ENCODE assay signal across 13 cellular contexts in the genomic region with DNA sequence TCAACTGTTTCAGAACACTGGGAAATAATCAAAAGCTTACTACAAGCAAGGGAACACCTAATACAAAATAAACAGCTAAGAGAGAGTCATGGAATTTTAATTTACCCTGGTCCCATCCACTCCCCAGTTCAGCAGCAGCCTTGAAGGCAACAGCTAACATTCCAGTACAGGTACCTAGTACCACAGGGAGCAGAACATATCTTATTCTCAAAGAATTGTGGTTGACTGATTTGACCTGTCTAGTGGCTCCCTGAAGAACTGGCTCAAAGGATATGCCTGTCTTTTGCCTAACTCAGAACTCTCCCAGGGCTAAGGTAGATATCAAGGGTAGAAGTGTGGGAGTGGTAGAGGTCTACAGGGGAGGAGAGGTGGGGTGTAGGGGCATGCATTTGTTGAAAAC. TPM values are rescaled to one million over a fixed set of nuclear protein-coding genes. Genes with fewer than 3 reads are reported as not detected.
DNase-seq lines count a peak whose midpoint lies in the region; ATAC-seq and TF ChIP-seq lines count a peak whose summit lies in the region.
"Had no signal": no experiment of that assay in that cellular context is flagged by ENCODE, and none has a peak within 500 bp of the region (broad histone marks: within the 10 kb centered on the region; RNA-seq: fewer than 3 reads in every experiment).

No MANE protein-coding gene starts in this region.

- no peaks in the 10 kb centered on the region for H3K36me3 Mint-ChIP-seq in MCF 10A (ENCODE audit: insufficient read depth, unreplicated experiment)

- TF ChIP-seq CTCF in MCF 10A (IDR thresholded peaks at IDR 0.05; ENCODE audit: unreplicated experiment) = no peak
- TF ChIP-seq CTCF in breast epithelium (IDR thresholded peaks at IDR 0.05) = no peak
- TF ChIP-seq CTCF in esophagus squamous epithelium (IDR thresholded peaks at IDR 0.05) = no peak
- no peak for TF ChIP-seq CTCF in right atrium auricular region (IDR thresholded peaks at IDR 0.05)
- no peak for TF ChIP-seq CTCF in left ventricle myocardium inferior (IDR thresholded peaks at IDR 0.05; ENCODE audit: borderline replicate concordance)

- POLR2A ChIA-PET in MCF 10A (lab: Yijun Ruan, JAX) = interaction anchor here (0.9 to 3.1 kb wide), 9 partner anchors 9 to 214 kb away, joined by 3 to 13 read pairs (median 8); partner anchors contain the start of gene ARPC1A

- CTCF ChIA-PET in MCF 10A (lab: Yijun Ruan, JAX) = no interaction called here

- no peaks in the 10 kb centered on the region for H3K27me3 Mint-ChIP-seq in MCF 10A (ENCODE audit: insufficient read depth, unreplicated experiment)

- H3K27ac Mint-ChIP-seq in MCF 10A (ENCODE audit: low read depth, unreplicated experiment) = peak overlapping the region; percentile 47

- intact Hi-C loops in MCF 10A (cut with micrococcal nuclease) = no loop called here
- intact Hi-C loops in breast epithelium (cut with DNase I; ENCODE audit: low total_unique reads) = no loop called here
- intact Hi-C loops in esophagus squamous epithelium (cut with DNase I) = no loop called here
- intact Hi-C loops in left ventricle myocardium inferior (cut with micrococcal nuclease) = no loop called here

- H3K9me3 Mint-ChIP-seq in MCF 10A (ENCODE audit: unreplicated experiment) = peaks cover 12% of the 10 kb centered on the region

- BruUV-seq in MCF 10A (replicated peaks; lab: Mats Ljungman, UMichigan) = no TSS peak

- H3K4me3 ChIP-seq in breast epithelium (no peak overlapping the region), esophagus squamous epithelium (no peak overlapping the region), urinary bladder (ENCODE audit: low read depth, low read length) (no peak overlapping the region), right atrium auricular region (no peak overlapping the region), left ventricle myocardium inferior (no peak overlapping the region)
- H3K4me3 ChIP-seq: MG63, pancreas had no signal

- DNase-seq in MCF 10A (ENCODE audit: unreplicated experiment) (no peak), breast epithelium (ENCODE audit: low spot score in 2 of 2) (no peak), esophagus squamous epithelium (lab: John Stamatoyannopoulos, UW) (no peak), right atrium auricular region (ENCODE audit: low spot score) (no peak), hypothalamus (lab: John Stamatoyannopoulos, UW) (no peak), left ventricle myocardium inferior (no peak)
- DNase-seq: activated gamma-delta T cell treated with Interleukin-2 at 50 U/mL for 16 hours; effector CD8-positive, alpha-beta T cell; GDM1; MG63; pancreas had no signal

- TF ChIP-seq POLR2A in breast epithelium (IDR thresholded peaks at IDR 0.05) (no peak), esophagus squamous epithelium (IDR thresholded peaks at IDR 0.05) (no peak)

- H3K4me3 Mint-ChIP-seq in MCF 10A (ENCODE audit: unreplicated experiment) = no peak overlapping the region

- H3K27ac ChIP-seq in breast epithelium (no peak overlapping the region), esophagus squamous epithelium (peak overlapping the region; percentile 52 to 73 (median 62)), urinary bladder (ENCODE audit: low read depth) (peak overlapping the region; percentile 14), right atrium auricular region (no peak overlapping the region), left ventricle myocardium inferior (replicated peaks) (no peak overlapping the region)
- H3K27ac ChIP-seq: pancreas had no signal

- H3K4me1 ChIP-seq in breast epithelium (no peaks in the 10 kb centered on the region), esophagus squamous epithelium (peaks cover 8 to 77% (median 35%) of the 10 kb centered on the region in 3 donors), urinary bladder (ENCODE audit: insufficient read depth) (peaks cover 10% of the 10 kb centered on the region), right atrium auricular region (peaks cover 0 to 43% of the 10 kb centered on the region in 2 donors), left ventricle myocardium inferior (peaks cover 39% of the 10 kb centered on the region)

- H3K9me3 ChIP-seq in breast epithelium = peaks cover 0 to 1% of the 10 kb centered on the region in 2 donors
- no peaks in the 10 kb centered on the region for H3K9me3 ChIP-seq in esophagus squamous epithelium
- H3K9me3 ChIP-seq in right atrium auricular region = peaks cover 0 to 6% of the 10 kb centered on the region in 2 donors
- peaks cover under 1% of the 10 kb centered on the region for H3K9me3 ChIP-seq in left ventricle myocardium inferior (replicated peaks)
- H3K9me3 ChIP-seq: MG63, pancreas had no signal

- H3K27me3 ChIP-seq in breast epithelium (no peaks in the 10 kb centered on the region), esophagus squamous epithelium (no peaks in the 10 kb centered on the region), right atrium auricular region (no peaks in the 10 kb centered on the region), left ventricle myocardium inferior (ENCODE audit: low read depth) (no peaks in the 10 kb centered on the region)
- H3K27me3 ChIP-seq: MG63, pancreas had no signal

- peak; percentile 10 for ATAC-seq in HG03571 (IDR thresholded peaks at IDR 0.05; ENCODE audit: unreplicated experiment)

- peaks cover 43% of the 10 kb centered on the region for H3K4me1 Mint-ChIP-seq in MCF 10A (ENCODE audit: insufficient read depth, unreplicated experiment)

- H3K36me3 ChIP-seq in breast epithelium = no peaks in the 10 kb centered on the region
- H3K36me3 ChIP-seq in esophagus squamous epithelium = no peaks in the 10 kb centered on the region
- H3K36me3 ChIP-seq in urinary bladder (ENCODE audit: insufficient read depth) = no peaks in the 10 kb centered on the region
- H3K36me3 ChIP-seq in right atrium auricular region = no peaks in the 10 kb centered on the region
- H3K36me3 ChIP-seq in left ventricle myocardium inferior = no peaks in the 10 kb centered on the region
- H3K36me3 ChIP-seq: MG63, pancreas had no signal

RNA-seq across cellular contexts. Expression of gene SMURF1, which starts 32.3 kb away (rescaled TPM):
- total RNA-seq in MCF 10A (2022) (19.9 and 20.3 TPM in 2 replicates), breast epithelium (10 to 100 TPM; 20.2 to 28.7 (median 25.9) TPM), esophagus squamous epithelium (10 to 100 TPM; 16.4 to 36.2 (median 24.6) TPM), urinary bladder (19.7 TPM), right atrium auricular region (10 to 100 TPM in 1 of 2 donors, 1 to 10 TPM in 1; 9.0 to 14.3 TPM), left ventricle myocardium inferior (10.0 TPM)
- polyA plus RNA-seq in urinary bladder = 11.6 TPM

Comparison
In these comparisons a context has a peak if more than half of its experiments do, and no peak if none do; other contexts are left out.
1. H3K27ac ChIP-seq: peak in esophagus squamous epithelium (4 of 4) and urinary bladder (single experiment); none in breast epithelium (0 of 2), right atrium auricular region (0 of 2) and left ventricle myocardium inferior (single experiment).